ENCODE assay signal across 3 cellular contexts in the genomic region with DNA sequence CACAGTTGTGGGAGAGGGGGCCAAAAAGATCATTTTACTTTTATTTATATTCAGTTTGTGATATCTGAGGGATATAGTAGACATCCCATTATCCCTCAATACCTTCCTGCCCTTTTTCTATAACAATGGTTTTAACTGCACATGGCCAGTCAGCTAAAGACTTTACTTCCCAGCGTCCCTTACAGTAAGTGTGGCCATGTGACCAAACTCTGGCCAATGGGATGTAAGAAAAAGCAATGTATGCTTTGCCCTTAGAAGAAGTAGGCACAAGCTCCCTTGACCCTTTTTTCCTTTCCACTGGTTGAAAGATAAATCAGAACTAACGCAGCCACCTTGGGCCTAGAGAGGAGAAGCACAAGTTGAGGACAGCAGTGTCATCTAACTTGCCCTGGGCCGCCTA.
TF ChIP-seq lines count a peak whose summit lies in the region.

No MANE protein-coding gene starts in this region.

TF ChIP-seq in A549, 52 proteins besides CTCF, POLR2A, EP300 and RAD21:
- TF ChIP-seq, protein P1, sequence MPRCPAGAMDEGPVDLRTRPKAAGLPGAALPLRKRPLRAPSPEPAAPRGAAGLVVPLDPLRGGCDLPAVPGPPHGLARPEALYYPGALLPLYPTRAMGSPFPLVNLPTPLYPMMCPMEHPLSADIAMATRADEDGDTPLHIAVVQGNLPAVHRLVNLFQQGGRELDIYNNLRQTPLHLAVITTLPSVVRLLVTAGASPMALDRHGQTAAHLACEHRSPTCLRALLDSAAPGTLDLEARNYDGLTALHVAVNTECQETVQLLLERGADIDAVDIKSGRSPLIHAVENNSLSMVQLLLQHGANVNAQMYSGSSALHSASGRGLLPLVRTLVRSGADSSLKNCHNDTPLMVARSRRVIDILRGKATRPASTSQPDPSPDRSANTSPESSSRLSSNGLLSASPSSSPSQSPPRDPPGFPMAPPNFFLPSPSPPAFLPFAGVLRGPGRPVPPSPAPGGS (IDR thresholded peaks at IDR 0.05) = no peak
- TF ChIP-seq, protein P2, sequence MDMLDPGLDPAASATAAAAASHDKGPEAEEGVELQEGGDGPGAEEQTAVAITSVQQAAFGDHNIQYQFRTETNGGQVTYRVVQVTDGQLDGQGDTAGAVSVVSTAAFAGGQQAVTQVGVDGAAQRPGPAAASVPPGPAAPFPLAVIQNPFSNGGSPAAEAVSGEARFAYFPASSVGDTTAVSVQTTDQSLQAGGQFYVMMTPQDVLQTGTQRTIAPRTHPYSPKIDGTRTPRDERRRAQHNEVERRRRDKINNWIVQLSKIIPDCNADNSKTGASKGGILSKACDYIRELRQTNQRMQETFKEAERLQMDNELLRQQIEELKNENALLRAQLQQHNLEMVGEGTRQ (IDR thresholded peaks at IDR 0.05) = 0 out of 2 replicates have a peak, but pooled peaks have one; percentile 21

TF ChIP-seq in HCT116, 20 proteins besides CTCF, POLR2A, EP300 and RAD21:
- no peak for TF ChIP-seq YY1 (IDR thresholded peaks at IDR 0.05; ENCODE audit: extremely low read depth, insufficient replicate concordance, low read depth, low read length)
- no peak for TF ChIP-seq POLR2AphosphoS5 (IDR thresholded peaks at IDR 0.05; ENCODE audit: low read depth, low read length)
- TF ChIP-seq, protein P3, sequence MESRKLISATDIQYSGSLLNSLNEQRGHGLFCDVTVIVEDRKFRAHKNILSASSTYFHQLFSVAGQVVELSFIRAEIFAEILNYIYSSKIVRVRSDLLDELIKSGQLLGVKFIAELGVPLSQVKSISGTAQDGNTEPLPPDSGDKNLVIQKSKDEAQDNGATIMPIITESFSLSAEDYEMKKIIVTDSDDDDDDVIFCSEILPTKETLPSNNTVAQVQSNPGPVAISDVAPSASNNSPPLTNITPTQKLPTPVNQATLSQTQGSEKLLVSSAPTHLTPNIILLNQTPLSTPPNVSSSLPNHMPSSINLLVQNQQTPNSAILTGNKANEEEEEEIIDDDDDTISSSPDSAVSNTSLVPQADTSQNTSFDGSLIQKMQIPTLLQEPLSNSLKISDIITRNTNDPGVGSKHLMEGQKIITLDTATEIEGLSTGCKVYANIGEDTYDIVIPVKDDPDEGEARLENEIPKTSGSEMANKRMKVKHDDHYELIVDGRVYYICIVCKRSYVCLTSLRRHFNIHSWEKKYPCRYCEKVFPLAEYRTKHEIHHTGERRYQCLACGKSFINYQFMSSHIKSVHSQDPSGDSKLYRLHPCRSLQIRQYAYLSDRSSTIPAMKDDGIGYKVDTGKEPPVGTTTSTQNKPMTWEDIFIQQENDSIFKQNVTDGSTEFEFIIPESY (IDR thresholded peaks at IDR 0.05; ENCODE audit: extremely low read depth, insufficient replicate concordance, low read length) = no peak
- TF ChIP-seq, protein P4, sequence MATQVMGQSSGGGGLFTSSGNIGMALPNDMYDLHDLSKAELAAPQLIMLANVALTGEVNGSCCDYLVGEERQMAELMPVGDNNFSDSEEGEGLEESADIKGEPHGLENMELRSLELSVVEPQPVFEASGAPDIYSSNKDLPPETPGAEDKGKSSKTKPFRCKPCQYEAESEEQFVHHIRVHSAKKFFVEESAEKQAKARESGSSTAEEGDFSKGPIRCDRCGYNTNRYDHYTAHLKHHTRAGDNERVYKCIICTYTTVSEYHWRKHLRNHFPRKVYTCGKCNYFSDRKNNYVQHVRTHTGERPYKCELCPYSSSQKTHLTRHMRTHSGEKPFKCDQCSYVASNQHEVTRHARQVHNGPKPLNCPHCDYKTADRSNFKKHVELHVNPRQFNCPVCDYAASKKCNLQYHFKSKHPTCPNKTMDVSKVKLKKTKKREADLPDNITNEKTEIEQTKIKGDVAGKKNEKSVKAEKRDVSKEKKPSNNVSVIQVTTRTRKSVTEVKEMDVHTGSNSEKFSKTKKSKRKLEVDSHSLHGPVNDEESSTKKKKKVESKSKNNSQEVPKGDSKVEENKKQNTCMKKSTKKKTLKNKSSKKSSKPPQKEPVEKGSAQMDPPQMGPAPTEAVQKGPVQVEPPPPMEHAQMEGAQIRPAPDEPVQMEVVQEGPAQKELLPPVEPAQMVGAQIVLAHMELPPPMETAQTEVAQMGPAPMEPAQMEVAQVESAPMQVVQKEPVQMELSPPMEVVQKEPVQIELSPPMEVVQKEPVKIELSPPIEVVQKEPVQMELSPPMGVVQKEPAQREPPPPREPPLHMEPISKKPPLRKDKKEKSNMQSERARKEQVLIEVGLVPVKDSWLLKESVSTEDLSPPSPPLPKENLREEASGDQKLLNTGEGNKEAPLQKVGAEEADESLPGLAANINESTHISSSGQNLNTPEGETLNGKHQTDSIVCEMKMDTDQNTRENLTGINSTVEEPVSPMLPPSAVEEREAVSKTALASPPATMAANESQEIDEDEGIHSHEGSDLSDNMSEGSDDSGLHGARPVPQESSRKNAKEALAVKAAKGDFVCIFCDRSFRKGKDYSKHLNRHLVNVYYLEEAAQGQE (IDR thresholded peaks at IDR 0.05; ENCODE audit: low read depth) = no peak
- TF ChIP-seq SRF (IDR thresholded peaks at IDR 0.05; ENCODE audit: low read depth) = no peak
- no peak for TF ChIP-seq ZNF274 (IDR thresholded peaks at IDR 0.05; ENCODE audit: low read depth, low read length)
- no peak for TF ChIP-seq EGR1 (IDR thresholded peaks at IDR 0.05; ENCODE audit: low read depth)
- no peak for TF ChIP-seq ELF1 (IDR thresholded peaks at IDR 0.05; ENCODE audit: borderline replicate concordance, low read depth)
- no peak for TF ChIP-seq SP1 (IDR thresholded peaks at IDR 0.05; ENCODE audit: low read depth)
- TF ChIP-seq JUND (IDR thresholded peaks at IDR 0.05) = no peak
- TF ChIP-seq, protein P5, sequence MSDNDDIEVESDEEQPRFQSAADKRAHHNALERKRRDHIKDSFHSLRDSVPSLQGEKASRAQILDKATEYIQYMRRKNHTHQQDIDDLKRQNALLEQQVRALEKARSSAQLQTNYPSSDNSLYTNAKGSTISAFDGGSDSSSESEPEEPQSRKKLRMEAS (IDR thresholded peaks at IDR 0.05) = no peak
- no peak for TF ChIP-seq SIN3A (IDR thresholded peaks at IDR 0.05; ENCODE audit: low read depth)
- no peak for TF ChIP-seq EZH2phosphoT487 (IDR thresholded peaks at IDR 0.05; ENCODE audit: borderline replicate concordance)
- no peak for TF ChIP-seq EZH2 (IDR thresholded peaks at IDR 0.05)
- TF ChIP-seq FOSL1 (IDR thresholded peaks at IDR 0.05; ENCODE audit: low read depth) = no peak
- no peak for TF ChIP-seq ZFX (IDR thresholded peaks at IDR 0.05)

TF ChIP-seq in K562, 482 proteins besides CTCF, POLR2A, EP300 and RAD21:
- TF ChIP-seq, protein P2 (CRISPR knock-in tag; IDR thresholded peaks at IDR 0.05) = peak; percentile 76
- TF ChIP-seq, protein P6, sequence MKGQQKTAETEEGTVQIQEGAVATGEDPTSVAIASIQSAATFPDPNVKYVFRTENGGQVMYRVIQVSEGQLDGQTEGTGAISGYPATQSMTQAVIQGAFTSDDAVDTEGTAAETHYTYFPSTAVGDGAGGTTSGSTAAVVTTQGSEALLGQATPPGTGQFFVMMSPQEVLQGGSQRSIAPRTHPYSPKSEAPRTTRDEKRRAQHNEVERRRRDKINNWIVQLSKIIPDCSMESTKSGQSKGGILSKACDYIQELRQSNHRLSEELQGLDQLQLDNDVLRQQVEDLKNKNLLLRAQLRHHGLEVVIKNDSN (CRISPR knock-in tag; IDR thresholded peaks at IDR 0.05) = peak; percentile 53
- peak; percentile 58; the same call in 1 of the 2 replicates for TF ChIP-seq RAD51 (IDR thresholded peaks at IDR 0.05; ENCODE audit: borderline replicate concordance, low read depth)
- TF ChIP-seq NR2C1 (IDR thresholded peaks at IDR 0.05) = no peak
- TF ChIP-seq NR2C1 (tag; IDR thresholded peaks at IDR 0.05) = no peak
